8 cellular contexts compared by ENCODE assay signal in genomic region chr10:59907918-59908807, GRCh38. TPM values are rescaled to one million over a fixed set of nuclear protein-coding genes. Genes with fewer than 3 reads are reported as not detected.
DNase-seq lines count a peak whose midpoint lies in the region; ATAC-seq and TF ChIP-seq lines count a peak whose summit lies in the region.

No MANE protein-coding gene starts in this region.

- DNase-seq in AG10803 (ENCODE audit: low read depth) (peak; percentile 83), HT-29 (ENCODE audit: low spot score) (peak; percentile 82), kidney glomerular epithelial cell (lab: John Stamatoyannopoulos, UW) (peak; percentile 64)
- DNase-seq in T-helper 2 cell treated with Interferon-gamma antibody and Interleukin-4, amounts not matched to agents 5 μg/mL and 100 μg/mL, for 36 hours (ENCODE audit: low spot score), result peak; percentile 46
- DNase-seq in central memory CD8-positive, alpha-beta T cell (ENCODE audit: low spot score in 2 of 2), result no peak
- DNase-seq in stimulated activated CD4-positive, alpha-beta T cell treated with anti-CD3 and anti-CD28 coated beads, Interleukin-2, amount 100 ng/mL, for 24 hours, result peak; percentile 52

- H3K36me3 Mint-ChIP-seq in T-helper 2 cell treated with Interferon-gamma antibody and Interleukin-4, amounts not matched to agents 5 μg/mL and 100 μg/mL, for 36 hours (ENCODE audit: low read depth), result peaks cover 8% of the 10 kb centered on the region
- peaks cover 10% of the 10 kb centered on the region for H3K36me3 Mint-ChIP-seq in central memory CD8-positive, alpha-beta T cell (ENCODE audit: insufficient read depth)

- peaks cover 38% of the 10 kb centered on the region for H3K4me1 Mint-ChIP-seq in T-helper 2 cell treated with Interferon-gamma antibody and Interleukin-4, amounts not matched to agents 5 μg/mL and 100 μg/mL, for 36 hours (ENCODE audit: low read depth)
- peaks cover 48% of the 10 kb centered on the region for H3K4me1 Mint-ChIP-seq in central memory CD8-positive, alpha-beta T cell

- H3K4me3 ChIP-seq in AG10803 (ENCODE audit: low read length), result peak overlapping the region; percentile 94

- H3K9me3 Mint-ChIP-seq in T-helper 2 cell treated with Interferon-gamma antibody and Interleukin-4, amounts not matched to agents 5 μg/mL and 100 μg/mL, for 36 hours, result peaks cover 11% of the 10 kb centered on the region
- no peaks in the 10 kb centered on the region for H3K9me3 Mint-ChIP-seq in central memory CD8-positive, alpha-beta T cell

- ATAC-seq in GM18870 (IDR thresholded peaks at IDR 0.05; ENCODE audit: unreplicated experiment), result peak; percentile 29
- ATAC-seq in central memory CD8-positive, alpha-beta T cell (replicated peaks; ENCODE audit: extremely low read depth, poor library complexity, severe bottlenecking), result no peak
- ATAC-seq in HG02642 (IDR thresholded peaks at IDR 0.05; ENCODE audit: poor library complexity, unreplicated experiment), result no peak

- H3K27me3 Mint-ChIP-seq in T-helper 2 cell treated with Interferon-gamma antibody and Interleukin-4, amounts not matched to agents 5 μg/mL and 100 μg/mL, for 36 hours (ENCODE audit: low read depth), result no peaks in the 10 kb centered on the region
- peaks cover 8% of the 10 kb centered on the region for H3K27me3 Mint-ChIP-seq in central memory CD8-positive, alpha-beta T cell

- peak overlapping the region; percentile 93 for H3K4me3 Mint-ChIP-seq in T-helper 2 cell treated with Interferon-gamma antibody and Interleukin-4, amounts not matched to agents 5 μg/mL and 100 μg/mL, for 36 hours
- H3K4me3 Mint-ChIP-seq in central memory CD8-positive, alpha-beta T cell, result peak overlapping the region; percentile 97

- no peak for TF ChIP-seq CTCF in AG10803 (conservative IDR thresholded peaks at IDR 0.05; ENCODE audit: low read length)

- peak overlapping the region; percentile 98 for H3K27ac Mint-ChIP-seq in T-helper 2 cell treated with Interferon-gamma antibody and Interleukin-4, amounts not matched to agents 5 μg/mL and 100 μg/mL, for 36 hours
- peak overlapping the region; percentile 88 for H3K27ac Mint-ChIP-seq in central memory CD8-positive, alpha-beta T cell (ENCODE audit: low read depth)

RNA-seq across cellular contexts. Expression of gene CCDC6, which starts 1.8 kb away (rescaled TPM):
- 15.7 and 18.5 TPM in 2 replicates for total RNA-seq in HT-29 (2014; rRNA removed; shearing (Covaris generic))

Comparison
In these comparisons a context has a peak if more than half of its experiments do, and no peak if none do; other contexts are left out.
1. DNase-seq: peak in AG10803 (single experiment), HT-29 (single experiment), T-helper 2 cell treated with Interferon-gamma antibody and Interleukin-4, amounts not matched to agents 5 μg/mL and 100 μg/mL, for 36 hours (single experiment), kidney glomerular epithelial cell (single experiment) and stimulated activated CD4-positive, alpha-beta T cell treated with anti-CD3 and anti-CD28 coated beads, Interleukin-2, amount 100 ng/mL, for 24 hours (2 of 2); none in central memory CD8-positive, alpha-beta T cell (0 of 2).